Comparison of ENCODE assay signal across 8 cellular contexts in the genomic region with DNA sequence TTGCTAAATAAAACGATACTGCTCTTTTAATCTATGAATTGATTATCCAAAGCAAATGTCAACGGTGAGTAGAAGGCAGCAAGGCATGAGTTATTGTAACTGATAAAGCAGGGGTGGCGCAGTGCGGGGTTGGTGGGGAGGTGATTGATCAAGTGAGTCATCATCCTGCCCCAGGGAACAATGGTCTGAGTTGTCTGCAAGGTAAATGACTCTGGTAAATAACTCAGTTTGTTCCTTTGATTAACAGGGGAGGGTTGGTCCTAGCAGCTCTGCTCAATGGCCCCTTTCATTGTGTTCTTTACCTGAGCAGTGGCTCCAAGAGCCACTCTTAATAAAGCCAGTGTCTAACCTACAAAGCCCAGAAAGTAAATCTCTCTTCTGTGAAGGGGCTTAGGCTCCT.
A peak's percentile ranks its signal among the peaks of the same experiment; 100 is the strongest.
DNase-seq lines count a peak whose midpoint lies in the region; ATAC-seq, FAIRE-seq and TF ChIP-seq lines count a peak whose summit lies in the region.
"Not testable (repeated sequence)": the region's sequence is repeated elsewhere in the genome, so short reads cannot be mapped to it uniquely, and the experiment has no call there.

No MANE protein-coding gene starts in this region.

- H3K36me3 ChIP-seq in RWPE2 (ENCODE audit: low read depth); endodermal cell (ENCODE audit: control insufficient read depth, insufficient read depth, low read length); pancreas; stomach: not testable (repeated sequence)

- H3K9me3 ChIP-seq in RWPE2 (ENCODE audit: severe bottlenecking); endodermal cell (ENCODE audit: control insufficient read depth, low read length); pancreas; stomach: not testable (repeated sequence)

- not testable (repeated sequence) for H3K27ac ChIP-seq in RWPE2 (ENCODE audit: poor library complexity, severe bottlenecking); endodermal cell (ENCODE audit: low read depth, low read length)
- H3K27ac ChIP-seq in pancreas (peak overlapping the region; percentile 35 to 57 (median 43)), stomach (peak overlapping the region in 3 of 5 donors; percentile 22 to 64 (median 61))

- DNase-seq in Calu3 (peak; percentile 79), HT-29 (ENCODE audit: low spot score) (peak; percentile 85), NCI-H146 treated with DMSO at 0.1 percent for 48 hours (lab: John Stamatoyannopoulos, UW; ENCODE audit: unreplicated experiment) (peak; percentile 76), kidney tubule cell (ENCODE audit: low spot score) (peak; percentile 29), pancreas (peak in 2 of 6 donors; percentile 52 to 59)
- not testable (repeated sequence) for DNase-seq in RWPE2 (ENCODE audit: low spot score); endodermal cell; stomach

- not testable (repeated sequence) for TF ChIP-seq CTCF in Calu3 (IDR thresholded peaks at IDR 0.05; ENCODE audit: unreplicated experiment); RWPE2 (IDR thresholded peaks at IDR 0.05; ENCODE audit: poor library complexity, severe bottlenecking); endodermal cell (conservative IDR thresholded peaks at IDR 0.05); pancreas (IDR thresholded peaks at IDR 0.05); stomach (IDR thresholded peaks at IDR 0.05)

- 87% methylated on average over 3 of the region's 4 CpGs; no CpG with 5 or more reads in 1 of the 2 experiments for WGBS in endodermal cell (ENCODE audit: insufficient coverage in 1 of 2, insufficient read length in 1 of 2), 2 experiments
- 38% methylated on average over 2 to 3 of the region's 4 CpGs for WGBS in pancreas, 2 donors
- 26 to 57% (median 39%) methylated on average over 2 to 4 of the region's 4 CpGs for WGBS in stomach, 5 donors

- H3K9ac ChIP-seq in endodermal cell (ENCODE audit: extremely low read depth, low read length, poor library complexity, severe bottlenecking): not testable (repeated sequence)

- H3K27me3 Mint-ChIP-seq in Calu3 (ENCODE audit: unreplicated experiment); endodermal cell (ENCODE audit: insufficient read depth): not testable (repeated sequence)

- peak; percentile 61; the same call in 2 of the 3 replicates for ATAC-seq in RWPE2 (ENCODE audit: low read depth)
- peak; percentile 75 to 91 (median 82) for ATAC-seq in pancreas

- not testable (repeated sequence) for H3K4me3 ChIP-seq in RWPE2 (ENCODE audit: severe bottlenecking); endodermal cell (ENCODE audit: low read length); pancreas; stomach

- H3K27ac Mint-ChIP-seq in Calu3 (ENCODE audit: unreplicated experiment) (peak overlapping the region; percentile 86), endodermal cell (peak overlapping the region; percentile 18)

- H3K36me3 Mint-ChIP-seq in Calu3 (ENCODE audit: insufficient read depth, unreplicated experiment): peaks cover 16% of the 10 kb centered on the region
- H3K36me3 Mint-ChIP-seq in endodermal cell (ENCODE audit: low read depth): not testable (repeated sequence)

- intact Hi-C loops in Calu3 (cut with micrococcal nuclease; ENCODE audit: unreplicated experiment); pancreas (cut with DNase I); stomach (cut with DNase I; ENCODE audit: low total_unique reads): not testable (repeated sequence)

- H3K4me1 Mint-ChIP-seq in Calu3 (ENCODE audit: low read depth, unreplicated experiment): peaks cover 54% of the 10 kb centered on the region
- not testable (repeated sequence) for H3K4me1 Mint-ChIP-seq in endodermal cell

- not testable (repeated sequence) for H3K9me3 Mint-ChIP-seq in Calu3 (ENCODE audit: low read depth, unreplicated experiment); endodermal cell

- CTCF ChIA-PET in Calu3 (lab: Charles Lee): not testable (repeated sequence)

- H3K27me3 ChIP-seq in RWPE2 (ENCODE audit: insufficient read depth, poor library complexity, severe bottlenecking); endodermal cell (ENCODE audit: control insufficient read depth, insufficient read depth, low read length, poor library complexity, severe bottlenecking); pancreas; stomach: not testable (repeated sequence)

- not testable (repeated sequence) for TF ChIP-seq EP300 in stomach (IDR thresholded peaks at IDR 0.05)

- H3K4me3 Mint-ChIP-seq in Calu3 (ENCODE audit: low read depth, unreplicated experiment): peak overlapping the region; percentile 11
- H3K4me3 Mint-ChIP-seq in endodermal cell: not testable (repeated sequence)

- not testable (repeated sequence) for BruUV-seq in Calu3 (replicated peaks; lab: Mats Ljungman, UMichigan)

- not testable (repeated sequence) for H3K4me1 ChIP-seq in RWPE2 (ENCODE audit: insufficient read depth, poor library complexity, severe bottlenecking); endodermal cell (ENCODE audit: control insufficient read depth, insufficient read depth, low read length)
- H3K4me1 ChIP-seq in pancreas (peaks cover 7 to 11% (median 11%) of the 10 kb centered on the region in 3 donors), stomach (peaks cover 0 to 26% (median 2%) of the 10 kb centered on the region in 4 donors)

- not testable (repeated sequence) for FAIRE-seq in pancreas (lab: Jason Lieb, UNC)

- not testable (repeated sequence) for TF ChIP-seq POLR2A in stomach (IDR thresholded peaks at IDR 0.05)
